Comparison of ENCODE assay signal across 14 cellular contexts in genomic region chr20:48910360-48910781, GRCh38. TPM values are rescaled to one million over a fixed set of nuclear protein-coding genes. Genes with fewer than 3 reads are reported as not detected.
DNase-seq lines count a peak whose midpoint lies in the region; ATAC-seq, FAIRE-seq and TF ChIP-seq lines count a peak whose summit lies in the region.
"Had no signal": no experiment of that assay in that cellular context is flagged by ENCODE, and none has a peak within 500 bp of the region (broad histone marks: within the 10 kb centered on the region; RNA-seq: fewer than 3 reads in every experiment).

No MANE protein-coding gene starts in this region.

- H4K20me1 ChIP-seq in mammary epithelial cell (ENCODE audit: insufficient read depth, low read length) = no peaks in the 10 kb centered on the region

- dilution Hi-C loops in mammary epithelial cell (cut with HindIII; ENCODE audit: low sequenced_read_pairs) = no loop called here

- BruUV-seq in mammary epithelial cell (replicated peaks; lab: Mats Ljungman, UMichigan) = no TSS peak

- peak; percentile 92 for ATAC-seq in effector memory CD8-positive, alpha-beta T cell (replicated peaks)
- no peak for ATAC-seq in GM21381 (IDR thresholded peaks at IDR 0.05; ENCODE audit: unreplicated experiment)
- ATAC-seq: body of pancreas had no signal

- H3K4me2 ChIP-seq in mammary epithelial cell (ENCODE audit: insufficient read depth, low read depth, low read length) = no peak overlapping the region

- no peaks in the 10 kb centered on the region for H3K36me3 ChIP-seq in neutrophil
- H3K36me3 ChIP-seq in mammary epithelial cell (ENCODE audit: insufficient read depth, low read length) = no peaks in the 10 kb centered on the region

- peak overlapping the region in 1 of 2 donors; percentile 22 for H3K4me3 Mint-ChIP-seq in effector memory CD8-positive, alpha-beta T cell
- H3K4me3 Mint-ChIP-seq: neural crest cell had no signal

- H3K4me1 Mint-ChIP-seq in effector memory CD8-positive, alpha-beta T cell (ENCODE audit: low read depth in 2 of 2) = peaks cover 11 to 14% of the 10 kb centered on the region in 2 donors

- H3K9ac ChIP-seq in mammary epithelial cell (ENCODE audit: insufficient read depth, low read length) = no peak overlapping the region

- H3K27me3 ChIP-seq in neutrophil (no peaks in the 10 kb centered on the region), mammary epithelial cell (ENCODE audit: insufficient read depth, low read length) (peaks cover 3% of the 10 kb centered on the region)
- H3K27me3 ChIP-seq: body of pancreas had no signal

- no peaks in the 10 kb centered on the region for H3K27me3 Mint-ChIP-seq in effector memory CD8-positive, alpha-beta T cell

- in situ Hi-C loops in mammary epithelial cell (cut with MboI; ENCODE audit: low sequenced_read_pairs in 2 of 2) = no loop called here

- intact Hi-C loops in mammary epithelial cell (cut with micrococcal nuclease) = no loop called here

- H3K79me2 ChIP-seq in mammary epithelial cell (ENCODE audit: insufficient read depth, low read length) = no peaks in the 10 kb centered on the region

- no peaks in the 10 kb centered on the region for H3K9me3 Mint-ChIP-seq in effector memory CD8-positive, alpha-beta T cell
- H3K9me3 Mint-ChIP-seq: neural crest cell had no signal

- FAIRE-seq in HTR-8/SVneo (lab: Jason Lieb, UNC) = peak; percentile 28
- FAIRE-seq: D721Med had no signal

- H3K9me3 ChIP-seq in neutrophil = no peaks in the 10 kb centered on the region
- H3K9me3 ChIP-seq in mammary epithelial cell (replicated peaks; ENCODE audit: insufficient read depth, low read length) = no peaks in the 10 kb centered on the region
- H3K9me3 ChIP-seq: body of pancreas had no signal

- peaks cover 9 to 15% of the 10 kb centered on the region in 2 experiments for H3K4me1 ChIP-seq in neutrophil (ENCODE audit: control insufficient read depth in 1 of 2, insufficient read depth in 1 of 2, low read depth in 1 of 2, low read length in 1 of 2)
- H3K4me1 ChIP-seq in mammary epithelial cell (ENCODE audit: insufficient read depth, low read length) = no peaks in the 10 kb centered on the region
- H3K4me1 ChIP-seq: body of pancreas had no signal

- H2AFZ ChIP-seq in mammary epithelial cell (ENCODE audit: low read depth, low read length) = no peak overlapping the region

- peaks cover 13% of the 10 kb centered on the region for H3K36me3 Mint-ChIP-seq in effector memory CD8-positive, alpha-beta T cell (ENCODE audit: insufficient read depth)

- TF ChIP-seq CTCF in neutrophil (IDR thresholded peaks at IDR 0.05) = no peak
- no peak for TF ChIP-seq CTCF in mammary epithelial cell (conservative IDR thresholded peaks at IDR 0.05 in 1 of 2, IDR thresholded peaks at IDR 0.05 in 1 of 2; ENCODE audit: extremely low read depth in 1 of 2, insufficient read depth in 1 of 2, low read depth in 1 of 2, low read length in 2 of 2)

- DNase-seq in HTR-8/SVneo (ENCODE audit: insufficient read length, low spot score) (no peak), SIG-M5 treated with dmso at 0.1 percent for 504 hours (lab: John Stamatoyannopoulos, UW; ENCODE audit: unreplicated experiment) (peak; percentile 96), cortex of kidney (lab: John Stamatoyannopoulos, UW) (no peak), mammary epithelial cell (no peak)
- DNase-seq in effector memory CD8-positive, alpha-beta T cell = peak; percentile 29 to 49 (median 49)
- DNase-seq: activated T-cell treated with anti-CD3 and anti-CD28 coated beads for 4 hours; body of pancreas; NCI-H1092 treated with DMSO at 0.1 percent for 48 hours; NK-92 treated with Interleukin-12 subunit alpha and Interleukin-12 subunit beta, amount 100 ng/mL, for 24 hours; T1000 had no signal

- peak overlapping the region; percentile 88 to 93 for H3K27ac Mint-ChIP-seq in effector memory CD8-positive, alpha-beta T cell

- 40% methylated on average over 7 of the region's 7 CpGs for WGBS in mammary epithelial cell (ENCODE audit: low coverage, missing lambda C conversion rate)

- CTCF ChIA-PET in mammary epithelial cell (lab: Charles Lee; ENCODE audit: low non-redundant PET) = no interaction called here

- H3K4me3 ChIP-seq in neutrophil (ENCODE audit: low read depth in 1 of 2, low read length in 1 of 2) (no peak overlapping the region), mammary epithelial cell (replicated peaks in 1 of 3; ENCODE audit: insufficient read depth in 1 of 3, low read depth in 2 of 3, low read length in 3 of 3) (no peak overlapping the region)
- H3K4me3 ChIP-seq: body of pancreas had no signal

- peak overlapping the region; percentile 1 for H3K27ac ChIP-seq in neutrophil
- no peak overlapping the region for H3K27ac ChIP-seq in mammary epithelial cell (ENCODE audit: insufficient read depth, low read depth, low read length)
- H3K27ac ChIP-seq: body of pancreas had no signal

RNA-seq across cellular contexts. Expression of gene ARFGEF2, which starts 11.1 kb away (rescaled TPM):
- 10 to 100 TPM; 27.7 to 36.0 TPM for total RNA-seq in mammary epithelial cell
- polyA plus RNA-seq in mammary epithelial cell = 10.4 TPM
- 48.7 TPM for polyA minus RNA-seq in mammary epithelial cell

Comparison
In these comparisons a context has a peak if more than half of its experiments do, and no peak if none do; other contexts are left out.
1. DNase-seq: peak in SIG-M5 treated with dmso at 0.1 percent for 504 hours (single experiment) and effector memory CD8-positive, alpha-beta T cell (3 of 3); none in HTR-8/SVneo (single experiment), cortex of kidney (single experiment) and mammary epithelial cell (single experiment).